9 cellular contexts compared by ENCODE assay signal in genomic region chr19:2740314-2740656, GRCh38. TPM values are rescaled to one million over a fixed set of nuclear protein-coding genes. Genes with fewer than 3 reads are reported as not detected.
A peak's percentile ranks its signal among the peaks of the same experiment; 100 is the strongest.
DNase-seq lines count a peak whose midpoint lies in the region; ATAC-seq and TF ChIP-seq lines count a peak whose summit lies in the region.
"Had no signal": no experiment of that assay in that cellular context is flagged by ENCODE, and none has a peak within 500 bp of the region (broad histone marks: within the 10 kb centered on the region; RNA-seq: fewer than 3 reads in every experiment).

No MANE protein-coding gene starts in this region.

- no peaks in the 10 kb centered on the region for H3K9me2 ChIP-seq in SU-DHL-6 (replicated peaks; ENCODE audit: insufficient read depth, low read length)

- H3K27ac Mint-ChIP-seq in stimulated activated naive B cell treated with anti-CD40 and anti-IgM and Interleukin-4, amounts not matched to agents 10 μg/mL and 1 μg/mL and 100 μg/mL, for 72 hours: no peak overlapping the region

- WGBS in esophagus muscularis mucosa: 46% methylated on average over 13 of the region's 13 CpGs

- H3K36me3 ChIP-seq in SU-DHL-6 (ENCODE audit: low read length): 0 out of 2 replicates have a peak, but pooled peaks cover 3% of the 10 kb centered on the region
- peaks cover 0 to 19% (median 18%) of the 10 kb centered on the region in 4 donors for H3K36me3 ChIP-seq in esophagus muscularis mucosa

- H3K9me3 ChIP-seq in SU-DHL-6 (ENCODE audit: insufficient read depth, low read length) (no peaks in the 10 kb centered on the region), esophagus muscularis mucosa (no peaks in the 10 kb centered on the region)

- intact Hi-C loops in esophagus muscularis mucosa (cut with DNase I): no loop called here
- intact Hi-C loops in cardiac septum (cut with DNase I): loop anchor here (2.0 kb wide), 1 partner anchor 45 kb away; the partner anchor contains the start of gene THOP1

- H3K4me3 Mint-ChIP-seq in activated T-cell treated with anti-CD3 and anti-CD28 coated beads, Interleukin-2, amount 50 U/mL, for 4 hours: peak overlapping the region; percentile 90
- peak overlapping the region; percentile 92 for H3K4me3 Mint-ChIP-seq in stimulated activated naive B cell treated with anti-CD40 and anti-IgM and Interleukin-4, amounts not matched to agents 10 μg/mL and 1 μg/mL and 100 μg/mL, for 72 hours

- H3K4me2 ChIP-seq in SU-DHL-6 (ENCODE audit: low read depth, low read length, poor library complexity, severe bottlenecking): peak overlapping the region; percentile 56

- H3K27me3 ChIP-seq in SU-DHL-6 (ENCODE audit: low read length): no peaks in the 10 kb centered on the region
- H3K27me3 ChIP-seq in esophagus muscularis mucosa: peaks cover 0 to 15% (median 0%) of the 10 kb centered on the region in 4 donors

- peak overlapping the region; percentile 99 for H2AFZ ChIP-seq in SU-DHL-6 (ENCODE audit: low read depth, low read length, severe bottlenecking)

- TF ChIP-seq POLR2A in esophagus muscularis mucosa (IDR thresholded peaks at IDR 0.05; ENCODE audit: low read depth): no peak

- H3K9ac ChIP-seq in SU-DHL-6 (ENCODE audit: low read length): peak overlapping the region; percentile 64; the same call in 1 of the 2 replicates

- no peaks in the 10 kb centered on the region for H3K9me3 Mint-ChIP-seq in activated T-cell treated with anti-CD3 and anti-CD28 coated beads, Interleukin-2, amount 50 U/mL, for 4 hours
- H3K9me3 Mint-ChIP-seq in stimulated activated naive B cell treated with anti-CD40 and anti-IgM and Interleukin-4, amounts not matched to agents 10 μg/mL and 1 μg/mL and 100 μg/mL, for 72 hours: no peaks in the 10 kb centered on the region

- peaks cover 18% of the 10 kb centered on the region for H3K36me3 Mint-ChIP-seq in activated T-cell treated with anti-CD3 and anti-CD28 coated beads, Interleukin-2, amount 50 U/mL, for 4 hours (ENCODE audit: insufficient read depth)
- H3K36me3 Mint-ChIP-seq in stimulated activated naive B cell treated with anti-CD40 and anti-IgM and Interleukin-4, amounts not matched to agents 10 μg/mL and 1 μg/mL and 100 μg/mL, for 72 hours: peaks cover 24 to 32% of the 10 kb centered on the region in 2 donors

- H3K4me1 Mint-ChIP-seq in activated T-cell treated with anti-CD3 and anti-CD28 coated beads, Interleukin-2, amount 50 U/mL, for 4 hours (ENCODE audit: low read depth): peaks cover 17% of the 10 kb centered on the region
- peaks cover 15 to 39% of the 10 kb centered on the region in 2 donors for H3K4me1 Mint-ChIP-seq in stimulated activated naive B cell treated with anti-CD40 and anti-IgM and Interleukin-4, amounts not matched to agents 10 μg/mL and 1 μg/mL and 100 μg/mL, for 72 hours

- peak overlapping the region; percentile 41 for H3K4me3 ChIP-seq in SU-DHL-6 (ENCODE audit: insufficient read depth, low read length, poor library complexity, severe bottlenecking)
- peak overlapping the region in 3 of 4 donors; percentile 85 to 99 (median 98) for H3K4me3 ChIP-seq in esophagus muscularis mucosa

- H3K27ac ChIP-seq in SU-DHL-6 (ENCODE audit: low read depth, low read length) (no peak overlapping the region), esophagus muscularis mucosa (replicated peaks in 1 of 4) (no peak overlapping the region)

- TF ChIP-seq EP300 in esophagus muscularis mucosa (IDR thresholded peaks at IDR 0.05): no peak

- 0 out of 2 replicates have a peak, but pooled peaks cover 6% of the 10 kb centered on the region for H3K79me2 ChIP-seq in SU-DHL-6 (ENCODE audit: insufficient read depth, low read length)

- peaks cover 11 to 24% (median 17%) of the 10 kb centered on the region in 4 donors for H3K4me1 ChIP-seq in esophagus muscularis mucosa

- ATAC-seq in activated T-cell treated with anti-CD3 and anti-CD28 coated beads, Interleukin-2, amount 50 U/mL, for 4 hours: no peak
- ATAC-seq in stimulated activated naive B cell treated with anti-CD40 and anti-IgM and Interleukin-4, amounts not matched to agents 10 μg/mL and 1 μg/mL and 100 μg/mL, for 72 hours (replicated peaks): peak in 1 of 2 donors; percentile 4
- ATAC-seq in HG02840 (IDR thresholded peaks at IDR 0.05; ENCODE audit: low FRiP score, unreplicated experiment): no peak
- ATAC-seq in GM19023 (IDR thresholded peaks at IDR 0.05; ENCODE audit: unreplicated experiment): no peak

- H3K27me3 Mint-ChIP-seq in activated T-cell treated with anti-CD3 and anti-CD28 coated beads, Interleukin-2, amount 50 U/mL, for 4 hours (ENCODE audit: low read depth): peaks cover 13% of the 10 kb centered on the region
- H3K27me3 Mint-ChIP-seq in stimulated activated naive B cell treated with anti-CD40 and anti-IgM and Interleukin-4, amounts not matched to agents 10 μg/mL and 1 μg/mL and 100 μg/mL, for 72 hours: peaks cover 7 to 8% of the 10 kb centered on the region in 2 donors

- H3F3A ChIP-seq in SU-DHL-6 (ENCODE audit: insufficient read depth): no peaks in the 10 kb centered on the region

- no peaks in the 10 kb centered on the region for H4K20me1 ChIP-seq in SU-DHL-6 (ENCODE audit: low read depth, low read length)

- TF ChIP-seq CTCF in SU-DHL-6 (IDR thresholded peaks at IDR 0.05; ENCODE audit: insufficient read depth, low read length, poor library complexity, severe bottlenecking) (no peak), esophagus muscularis mucosa (IDR thresholded peaks at IDR 0.05) (no peak)

- DNase-seq in activated T-cell treated with anti-CD3 and anti-CD28 coated beads, Interleukin-2, amount 50 U/mL, for 4 hours: no peak
- DNase-seq in activated T-cell treated with anti-CD3 and anti-CD28 coated beads for 4 hours (no peak), esophagus muscularis mucosa (ENCODE audit: extremely low spot score) (no peak), cardiac septum (ENCODE audit: low spot score) (no peak)
- no peak for DNase-seq in stimulated activated naive B cell treated with anti-CD40 and anti-IgM and Interleukin-4, amounts not matched to agents 10 μg/mL and 1 μg/mL and 100 μg/mL, for 72 hours

RNA-seq across cellular contexts. Expression of gene SLC39A3, which starts 0.5 kb away (rescaled TPM):
- 10 to 100 TPM; 53.6 to 60.5 (median 56.6) TPM for total RNA-seq in activated T-cell treated with anti-CD3 and anti-CD28 coated beads, Interleukin-2, amount 50 U/mL, for 4 hours
- total RNA-seq in esophagus muscularis mucosa: 10 to 100 TPM; 31.6 to 36.9 (median 33.8) TPM
- 17.9 TPM for total RNA-seq in cardiac septum

RNA-seq across cellular contexts. Expression of gene DIRAS1, which starts 19.1 kb away (rescaled TPM):
- total RNA-seq in activated T-cell treated with anti-CD3 and anti-CD28 coated beads, Interleukin-2, amount 50 U/mL, for 4 hours: under 1 TPM; 0.13 to 0.27 (median 0.20) TPM
- total RNA-seq in esophagus muscularis mucosa (10 to 100 TPM in 3 of 4 donors, 1 to 10 TPM in 1; 7.0 to 19.2 (median 14.3) TPM), cardiac septum (113 TPM)
- total RNA-seq: T-helper 1 cell treated with Interleukin-12 subunit alpha and Interleukin-12 subunit beta and Interleukin-4 antibody, amounts not matched to agents 30 ng/mL and 1 ng/mL, for 36 hours had no signal

RNA-seq across cellular contexts. Expression of gene GNG7, which starts 37.8 kb away (rescaled TPM):
- under 1 TPM; 0.33 to 0.55 (median 0.48) TPM for total RNA-seq in activated T-cell treated with anti-CD3 and anti-CD28 coated beads, Interleukin-2, amount 50 U/mL, for 4 hours
- total RNA-seq in esophagus muscularis mucosa: 10 to 100 TPM in 3 of 4 donors, 1 to 10 TPM in 1; 6.3 to 18.8 (median 13.0) TPM
- 30.9 TPM for total RNA-seq in cardiac septum

RNA-seq across cellular contexts. Expression of gene SGTA, which starts 42.8 kb away (rescaled TPM):
- total RNA-seq in activated T-cell treated with anti-CD3 and anti-CD28 coated beads, Interleukin-2, amount 50 U/mL, for 4 hours: 100 to 1,000 TPM in 2 of 3 donors, 10 to 100 TPM in 1; 99.3 to 107 (median 102) TPM
- total RNA-seq in esophagus muscularis mucosa (10 to 100 TPM; 53.6 to 71.2 (median 59.2) TPM), cardiac septum (54.1 TPM)

RNA-seq across cellular contexts. Expression of gene THOP1, which starts 45.0 kb away (rescaled TPM):
- total RNA-seq in activated T-cell treated with anti-CD3 and anti-CD28 coated beads, Interleukin-2, amount 50 U/mL, for 4 hours: 100 to 1,000 TPM; 180 to 212 (median 188) TPM
- 10 to 100 TPM; 22.8 to 65.3 (median 42.4) TPM for total RNA-seq in esophagus muscularis mucosa
- 34.6 TPM for total RNA-seq in cardiac septum

Comparison
In these comparisons a context has a peak if more than half of its experiments do, and no peak if none do; other contexts are left out.
1. RNA of gene DIRAS1, which starts 19.1 kb away (total RNA-seq): 113 TPM in cardiac septum (single experiment) and 7.0 to 19.2 TPM in esophagus muscularis mucosa; 0.13 to 0.27 TPM in activated T-cell treated with anti-CD3 and anti-CD28 coated beads, Interleukin-2, amount 50 U/mL, for 4 hours; every median in the first group is over 4 times any median in the second.
2. RNA of gene GNG7, which starts 37.8 kb away (total RNA-seq): 30.9 TPM in cardiac septum (single experiment) and 6.3 to 18.8 TPM in esophagus muscularis mucosa; 0.33 to 0.55 TPM in activated T-cell treated with anti-CD3 and anti-CD28 coated beads, Interleukin-2, amount 50 U/mL, for 4 hours; every median in the first group is over 4 times any median in the second.